In the genomic region with DNA sequence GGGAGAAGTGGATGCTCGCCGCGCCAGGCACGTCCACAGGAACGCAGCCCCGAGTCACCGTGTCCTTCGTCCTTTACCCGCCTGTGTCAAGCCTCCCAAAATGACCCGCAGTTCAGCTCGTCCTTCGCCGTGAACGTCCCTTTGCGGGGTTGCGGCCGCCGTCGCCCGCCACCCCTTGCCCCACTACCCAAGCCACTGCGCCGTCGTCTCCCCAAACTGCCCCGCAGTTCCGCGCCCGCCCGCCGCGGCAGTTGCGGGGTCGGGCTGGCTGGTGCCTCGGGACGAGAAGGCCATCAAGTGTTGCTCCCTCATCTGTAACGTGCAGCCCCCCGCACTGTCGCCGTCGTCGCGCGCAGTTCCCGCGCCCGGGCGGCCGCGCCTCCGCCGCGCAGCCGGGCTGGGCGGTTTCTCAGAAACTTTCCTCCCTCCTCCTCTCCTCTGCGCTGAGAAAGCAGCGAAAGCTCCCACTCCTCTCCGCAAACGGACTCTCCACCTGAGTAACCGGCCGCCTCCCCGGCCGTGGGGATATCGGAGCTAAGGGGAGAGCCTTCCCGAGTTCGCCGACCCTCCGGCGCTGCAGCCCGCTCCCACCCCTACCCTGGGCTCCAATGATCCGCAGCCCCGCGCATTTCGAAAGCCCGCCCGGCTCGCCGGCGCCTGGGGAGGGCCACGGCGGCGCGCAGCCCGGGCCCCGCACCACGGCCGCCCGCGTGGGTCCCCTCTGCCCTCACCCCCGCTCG, we compare ENCODE assay signal across 1 cellular context.
TF ChIP-seq lines count a peak whose summit lies in the region.

No MANE protein-coding gene starts in this region.

TF ChIP-seq in HepG2, 621 proteins besides CTCF, POLR2A, EP300 and RAD21 (continued from another document and continues in another):
- TF ChIP-seq HMGXB4 (CRISPR knock-in tag; IDR thresholded peaks at IDR 0.05; ENCODE audit: borderline replicate concordance in 1 of 2, low read depth in 1 of 2) (peak in 1 of 2 experiments; percentile 69; a peak in 2 of 4 replicates), ATF2 (CRISPR knock-in tag; IDR thresholded peaks at IDR 0.05) (no peak), THAP11 (CRISPR knock-in tag; IDR thresholded peaks at IDR 0.05) (peak; percentile 22; the same call in 1 of the 2 replicates), RORA (CRISPR knock-in tag; IDR thresholded peaks at IDR 0.05) (no peak), ZNF709 (CRISPR knock-in tag; IDR thresholded peaks at IDR 0.05) (no peak; the same call in none of the 2 replicates), AFF4 (CRISPR knock-in tag; IDR thresholded peaks at IDR 0.05) (no peak; the same call in 1 of the 2 replicates), ZKSCAN5 (CRISPR knock-in tag; IDR thresholded peaks at IDR 0.05) (no peak), NKX3-1 (CRISPR knock-in tag; IDR thresholded peaks at IDR 0.05) (no peak), ZC3H13 (CRISPR knock-in tag; IDR thresholded peaks at IDR 0.05) (no peak), ISL2 (CRISPR knock-in tag; IDR thresholded peaks at IDR 0.05) (no peak), ETV5 (CRISPR knock-in tag; IDR thresholded peaks at IDR 0.05; ENCODE audit: borderline replicate concordance) (0 out of 2 replicates have a peak, but pooled peaks have one; percentile 27), ZNF564 (CRISPR knock-in tag; IDR thresholded peaks at IDR 0.05) (0 out of 2 replicates have a peak, but pooled peaks have one; percentile 65), SPEN (CRISPR knock-in tag; IDR thresholded peaks at IDR 0.05; ENCODE audit: low read depth) (peak; percentile 21; the same call in 1 of the 2 replicates), POLR2AphosphoS5 (IDR thresholded peaks at IDR 0.05; ENCODE audit: low read depth, low read length) (peak; percentile 19; the same call in 1 of the 2 replicates), ZNF530 (CRISPR knock-in tag; IDR thresholded peaks at IDR 0.05; ENCODE audit: low read depth) (no peak), PAX8 (CRISPR knock-in tag; IDR thresholded peaks at IDR 0.05; ENCODE audit: borderline replicate concordance) (0 out of 2 replicates have a peak, but pooled peaks have one; percentile 62), SIX1 (CRISPR knock-in tag; IDR thresholded peaks at IDR 0.05; ENCODE audit: borderline replicate concordance) (no peak), FOXA1 (IDR thresholded peaks at IDR 0.05) (no peak), FOXA1 (CRISPR knock-in tag; IDR thresholded peaks at IDR 0.05) (no peak), PRMT3 (CRISPR knock-in tag; IDR thresholded peaks at IDR 0.05; ENCODE audit: borderline replicate concordance, low read depth) (no peak), SOX6 (IDR thresholded peaks at IDR 0.05) (no peak), SOX6 (CRISPR knock-in tag; IDR thresholded peaks at IDR 0.05) (0 out of 2 replicates have a peak, but pooled peaks have one; percentile 11), ZNF574 (CRISPR knock-in tag; IDR thresholded peaks at IDR 0.05) (peak; percentile 43; the same call in 1 of the 2 replicates), ZNF124 (CRISPR knock-in tag; IDR thresholded peaks at IDR 0.05) (no peak), HNRNPL (IDR thresholded peaks at IDR 0.05; ENCODE audit: low read depth, low read length) (0 out of 2 replicates have a peak, but pooled peaks have one; percentile 28)
- TF ChIP-seq, protein P1, sequence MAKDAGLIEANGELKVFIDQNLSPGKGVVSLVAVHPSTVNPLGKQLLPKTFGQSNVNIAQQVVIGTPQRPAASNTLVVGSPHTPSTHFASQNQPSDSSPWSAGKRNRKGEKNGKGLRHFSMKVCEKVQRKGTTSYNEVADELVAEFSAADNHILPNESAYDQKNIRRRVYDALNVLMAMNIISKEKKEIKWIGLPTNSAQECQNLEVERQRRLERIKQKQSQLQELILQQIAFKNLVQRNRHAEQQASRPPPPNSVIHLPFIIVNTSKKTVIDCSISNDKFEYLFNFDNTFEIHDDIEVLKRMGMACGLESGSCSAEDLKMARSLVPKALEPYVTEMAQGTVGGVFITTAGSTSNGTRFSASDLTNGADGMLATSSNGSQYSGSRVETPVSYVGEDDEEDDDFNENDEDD (CRISPR knock-in tag; IDR thresholded peaks at IDR 0.05; ENCODE audit: borderline replicate concordance): peak; percentile 63
- TF ChIP-seq, protein P2, sequence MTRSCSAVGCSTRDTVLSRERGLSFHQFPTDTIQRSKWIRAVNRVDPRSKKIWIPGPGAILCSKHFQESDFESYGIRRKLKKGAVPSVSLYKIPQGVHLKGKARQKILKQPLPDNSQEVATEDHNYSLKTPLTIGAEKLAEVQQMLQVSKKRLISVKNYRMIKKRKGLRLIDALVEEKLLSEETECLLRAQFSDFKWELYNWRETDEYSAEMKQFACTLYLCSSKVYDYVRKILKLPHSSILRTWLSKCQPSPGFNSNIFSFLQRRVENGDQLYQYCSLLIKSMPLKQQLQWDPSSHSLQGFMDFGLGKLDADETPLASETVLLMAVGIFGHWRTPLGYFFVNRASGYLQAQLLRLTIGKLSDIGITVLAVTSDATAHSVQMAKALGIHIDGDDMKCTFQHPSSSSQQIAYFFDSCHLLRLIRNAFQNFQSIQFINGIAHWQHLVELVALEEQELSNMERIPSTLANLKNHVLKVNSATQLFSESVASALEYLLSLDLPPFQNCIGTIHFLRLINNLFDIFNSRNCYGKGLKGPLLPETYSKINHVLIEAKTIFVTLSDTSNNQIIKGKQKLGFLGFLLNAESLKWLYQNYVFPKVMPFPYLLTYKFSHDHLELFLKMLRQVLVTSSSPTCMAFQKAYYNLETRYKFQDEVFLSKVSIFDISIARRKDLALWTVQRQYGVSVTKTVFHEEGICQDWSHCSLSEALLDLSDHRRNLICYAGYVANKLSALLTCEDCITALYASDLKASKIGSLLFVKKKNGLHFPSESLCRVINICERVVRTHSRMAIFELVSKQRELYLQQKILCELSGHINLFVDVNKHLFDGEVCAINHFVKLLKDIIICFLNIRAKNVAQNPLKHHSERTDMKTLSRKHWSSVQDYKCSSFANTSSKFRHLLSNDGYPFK (CRISPR knock-in tag; IDR thresholded peaks at IDR 0.05; ENCODE audit: borderline replicate concordance): no peak
- TF ChIP-seq, protein P3, sequence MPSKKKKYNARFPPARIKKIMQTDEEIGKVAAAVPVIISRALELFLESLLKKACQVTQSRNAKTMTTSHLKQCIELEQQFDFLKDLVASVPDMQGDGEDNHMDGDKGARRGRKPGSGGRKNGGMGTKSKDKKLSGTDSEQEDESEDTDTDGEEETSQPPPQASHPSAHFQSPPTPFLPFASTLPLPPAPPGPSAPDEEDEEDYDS (CRISPR knock-in tag; IDR thresholded peaks at IDR 0.05): no peak
- TF ChIP-seq, protein P4, sequence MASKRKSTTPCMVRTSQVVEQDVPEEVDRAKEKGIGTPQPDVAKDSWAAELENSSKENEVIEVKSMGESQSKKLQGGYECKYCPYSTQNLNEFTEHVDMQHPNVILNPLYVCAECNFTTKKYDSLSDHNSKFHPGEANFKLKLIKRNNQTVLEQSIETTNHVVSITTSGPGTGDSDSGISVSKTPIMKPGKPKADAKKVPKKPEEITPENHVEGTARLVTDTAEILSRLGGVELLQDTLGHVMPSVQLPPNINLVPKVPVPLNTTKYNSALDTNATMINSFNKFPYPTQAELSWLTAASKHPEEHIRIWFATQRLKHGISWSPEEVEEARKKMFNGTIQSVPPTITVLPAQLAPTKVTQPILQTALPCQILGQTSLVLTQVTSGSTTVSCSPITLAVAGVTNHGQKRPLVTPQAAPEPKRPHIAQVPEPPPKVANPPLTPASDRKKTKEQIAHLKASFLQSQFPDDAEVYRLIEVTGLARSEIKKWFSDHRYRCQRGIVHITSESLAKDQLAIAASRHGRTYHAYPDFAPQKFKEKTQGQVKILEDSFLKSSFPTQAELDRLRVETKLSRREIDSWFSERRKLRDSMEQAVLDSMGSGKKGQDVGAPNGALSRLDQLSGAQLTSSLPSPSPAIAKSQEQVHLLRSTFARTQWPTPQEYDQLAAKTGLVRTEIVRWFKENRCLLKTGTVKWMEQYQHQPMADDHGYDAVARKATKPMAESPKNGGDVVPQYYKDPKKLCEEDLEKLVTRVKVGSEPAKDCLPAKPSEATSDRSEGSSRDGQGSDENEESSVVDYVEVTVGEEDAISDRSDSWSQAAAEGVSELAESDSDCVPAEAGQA (IDR thresholded peaks at IDR 0.05; ENCODE audit: low read depth): no peak
- TF ChIP-seq, protein P4 (CRISPR knock-in tag; IDR thresholded peaks at IDR 0.05; ENCODE audit: borderline replicate concordance): peak; percentile 85; the same call in 1 of the 2 replicates
